In genomic region chr16:27764869-27765675, GRCh38 we compare ENCODE assay signal across 18 cellular contexts.
"Had no signal": no experiment of that assay in that cellular context is flagged by ENCODE, and none has a peak within 500 bp of the region (broad histone marks: within the 10 kb centered on the region; RNA-seq: fewer than 3 reads in every experiment).

No MANE protein-coding gene starts in this region.

- H3K9me3 ChIP-seq: adrenal gland had no signal

- ATAC-seq: activated CD4-positive, CD25-positive, alpha-beta regulatory T cell treated with anti-CD3 and anti-CD28 coated beads, Interleukin-2, amount 50 U/mL, for 24 hours; activated CD8-positive, alpha-beta T cell treated with anti-CD3 and anti-CD28 coated beads for 36 hours; Right ventricle myocardium inferior had no signal

- H3K4me3 ChIP-seq: adrenal gland, SK-N-MC had no signal

- H3K27ac ChIP-seq: adrenal gland, SK-N-MC had no signal

- DNase-seq: activated CD4-positive, alpha-beta T cell treated with anti-CD3 and anti-CD28 coated beads for 4 hours; activated CD8-positive, alpha-beta memory T cell treated with anti-CD3 and anti-CD28 coated beads, Interleukin-2, amount 50 U/mL, for 48 hours; activated CD8-positive, alpha-beta T cell treated with anti-CD3 and anti-CD28 coated beads for 36 hours; activated naive CD4-positive, alpha-beta T cell treated with anti-CD3 and anti-CD28 coated beads, Interleukin-2, amount 50 U/mL, for 16 hours; activated naive CD8-positive, alpha-beta T cell treated with anti-CD3 and anti-CD28 coated beads, Interleukin-2, amount 10 ng/mL, durations not matched to agents 7 days and 5 days; activated T-cell treated with anti-CD3 and anti-CD28 coated beads, Interleukin-2, amount 50 U/mL, for 1 hour; adrenal gland; NCI-H1105 treated with DMSO at 0.1 percent for 48 hours; NCI-H1436 treated with DMSO at 0.1 percent for 48 hours; NCI-H187 treated with DMSO at 0.1 percent for 48 hours; NCI-H2081 treated with DMSO at 0.1 percent for 48 hours; NCI-H446; NCI-H524; NCI-H748 treated with DMSO at 0.1 percent for 48 hours; T-helper 1 cell had no signal

- H3K27me3 ChIP-seq: adrenal gland had no signal

- H3K4me1 ChIP-seq: adrenal gland had no signal
